ENCODE assay signal across 12 cellular contexts in genomic region chr20:21027569-21027968, GRCh38.
DNase-seq lines count a peak whose midpoint lies in the region; ATAC-seq and TF ChIP-seq lines count a peak whose summit lies in the region.
"Had no signal": no experiment of that assay in that cellular context is flagged by ENCODE, and none has a peak within 500 bp of the region (broad histone marks: within the 10 kb centered on the region; RNA-seq: fewer than 3 reads in every experiment).

No MANE protein-coding gene starts in this region.

- CTCF ChIA-PET in WTC11 (lab: Charles Lee), result interaction anchor here (0.6 to 1.9 kb wide), 24 partner anchors 9 to 493 kb away, joined by 3 to 16 read pairs (median 3); no protein-coding TSS in a partner anchor

- H3K27me3 Mint-ChIP-seq in WTC11 (ENCODE audit: low read depth), result no peaks in the 10 kb centered on the region; the same call in 1 of the 2 replicates
- H3K27me3 Mint-ChIP-seq in type B pancreatic cell, result peaks cover 10% of the 10 kb centered on the region

- no peak for TF ChIP-seq CTCF in WTC11 (IDR thresholded peaks at IDR 0.05)
- peak; percentile 57 for TF ChIP-seq CTCF in type B pancreatic cell (conservative IDR thresholded peaks at IDR 0.05)

- H3K27ac Mint-ChIP-seq in WTC11, result no peak overlapping the region
- no peak overlapping the region for H3K27ac Mint-ChIP-seq in type B pancreatic cell
- H3K27ac Mint-ChIP-seq: CD4-positive, CD25-positive, alpha-beta regulatory T cell; stimulated activated naive CD8-positive, alpha-beta T cell treated with anti-CD3 and anti-CD28 coated beads, Interleukin-15, amount 100 ng/mL, for 72 hours had no signal

- POLR2A ChIA-PET in WTC11 (lab: Charles Lee), result interaction anchor here (0.7 kb wide), 1 partner anchor 7 kb away, joined by 5 read pairs; no protein-coding TSS in a partner anchor

- H3K4me1 Mint-ChIP-seq in WTC11, result peaks cover 2% of the 10 kb centered on the region; the same call in 1 of the 2 replicates
- peaks cover 11% of the 10 kb centered on the region for H3K4me1 Mint-ChIP-seq in type B pancreatic cell (ENCODE audit: unreplicated experiment)
- H3K4me1 Mint-ChIP-seq: CD4-positive, CD25-positive, alpha-beta regulatory T cell had no signal

- ATAC-seq in WTC11 (peak; percentile 99), GM19467 (IDR thresholded peaks at IDR 0.05; ENCODE audit: unreplicated experiment) (no peak)
- ATAC-seq in activated CD4-positive, CD25-positive, alpha-beta regulatory T cell treated with anti-CD3 and anti-CD28 coated beads, Interleukin-2, amount 50 U/mL, for 24 hours, result no peak
- ATAC-seq: gastroesophageal sphincter; stimulated activated naive CD8-positive, alpha-beta T cell treated with anti-CD3 and anti-CD28 coated beads, Interleukin-15, amount 100 ng/mL, for 72 hours had no signal

- H3K4me3 Mint-ChIP-seq in WTC11 (no peak overlapping the region), type B pancreatic cell (no peak overlapping the region)
- H3K4me3 Mint-ChIP-seq: CD4-positive, CD25-positive, alpha-beta regulatory T cell; stimulated activated naive CD8-positive, alpha-beta T cell treated with anti-CD3 and anti-CD28 coated beads, Interleukin-15, amount 100 ng/mL, for 72 hours had no signal

- H3K9me3 Mint-ChIP-seq in WTC11 (no peaks in the 10 kb centered on the region), type B pancreatic cell (no peaks in the 10 kb centered on the region)
- H3K9me3 Mint-ChIP-seq: stimulated activated naive CD8-positive, alpha-beta T cell treated with anti-CD3 and anti-CD28 coated beads, Interleukin-15, amount 100 ng/mL, for 72 hours had no signal

- DNase-seq in SIG-M5 treated with dmso at 0.1 percent for 504 hours (lab: John Stamatoyannopoulos, UW; ENCODE audit: unreplicated experiment) (peak; percentile 41), SIG-M5 (lab: John Stamatoyannopoulos, UW) (no peak), LoVo (ENCODE audit: low spot score) (peak; percentile 83), WTC11 (ENCODE audit: low spot score) (peak; percentile 69), type B pancreatic cell (ENCODE audit: extremely low spot score, unreplicated experiment) (no peak), Ammon's horn (ENCODE audit: low spot score) (no peak)
- DNase-seq: CD4-positive, CD25-positive, alpha-beta regulatory T cell; NCI-H2029 treated with DMSO at 0.1 percent for 48 hours; stimulated activated naive CD8-positive, alpha-beta T cell treated with anti-CD3 and anti-CD28 coated beads, Interleukin-15, amount 100 ng/mL, for 72 hours had no signal

- no peaks in the 10 kb centered on the region for H3K36me3 Mint-ChIP-seq in WTC11
- no peaks in the 10 kb centered on the region for H3K36me3 Mint-ChIP-seq in type B pancreatic cell
- H3K36me3 Mint-ChIP-seq: CD4-positive, CD25-positive, alpha-beta regulatory T cell had no signal

TF ChIP-seq in WTC11, 78 proteins besides CTCF, POLR2A, EP300 and RAD21 (continues in another document):
- TF ChIP-seq RELA (CRISPR knock-in tag; IDR thresholded peaks at IDR 0.05; ENCODE audit: borderline replicate concordance) (no peak), AR (CRISPR knock-in tag; IDR thresholded peaks at IDR 0.05) (no peak), GRHL2 (CRISPR knock-in tag; IDR thresholded peaks at IDR 0.05; ENCODE audit: insufficient replicate concordance, severe bottlenecking) (no peak), ZNF121 (CRISPR knock-in tag; IDR thresholded peaks at IDR 0.05) (no peak), TEAD4 (CRISPR knock-in tag; IDR thresholded peaks at IDR 0.05) (no peak), ZNF232 (CRISPR knock-in tag; IDR thresholded peaks at IDR 0.05) (no peak), CREB1 (CRISPR knock-in tag; IDR thresholded peaks at IDR 0.05) (no peak), ZNF423 (CRISPR knock-in tag; IDR thresholded peaks at IDR 0.05) (no peak), ESRRA (CRISPR knock-in tag; IDR thresholded peaks at IDR 0.05; ENCODE audit: borderline replicate concordance) (no peak)
- TF ChIP-seq, protein P1, sequence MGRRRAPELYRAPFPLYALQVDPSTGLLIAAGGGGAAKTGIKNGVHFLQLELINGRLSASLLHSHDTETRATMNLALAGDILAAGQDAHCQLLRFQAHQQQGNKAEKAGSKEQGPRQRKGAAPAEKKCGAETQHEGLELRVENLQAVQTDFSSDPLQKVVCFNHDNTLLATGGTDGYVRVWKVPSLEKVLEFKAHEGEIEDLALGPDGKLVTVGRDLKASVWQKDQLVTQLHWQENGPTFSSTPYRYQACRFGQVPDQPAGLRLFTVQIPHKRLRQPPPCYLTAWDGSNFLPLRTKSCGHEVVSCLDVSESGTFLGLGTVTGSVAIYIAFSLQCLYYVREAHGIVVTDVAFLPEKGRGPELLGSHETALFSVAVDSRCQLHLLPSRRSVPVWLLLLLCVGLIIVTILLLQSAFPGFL (CRISPR knock-in tag; IDR thresholded peaks at IDR 0.05; ENCODE audit: borderline replicate concordance), result no peak
- TF ChIP-seq, protein P2, sequence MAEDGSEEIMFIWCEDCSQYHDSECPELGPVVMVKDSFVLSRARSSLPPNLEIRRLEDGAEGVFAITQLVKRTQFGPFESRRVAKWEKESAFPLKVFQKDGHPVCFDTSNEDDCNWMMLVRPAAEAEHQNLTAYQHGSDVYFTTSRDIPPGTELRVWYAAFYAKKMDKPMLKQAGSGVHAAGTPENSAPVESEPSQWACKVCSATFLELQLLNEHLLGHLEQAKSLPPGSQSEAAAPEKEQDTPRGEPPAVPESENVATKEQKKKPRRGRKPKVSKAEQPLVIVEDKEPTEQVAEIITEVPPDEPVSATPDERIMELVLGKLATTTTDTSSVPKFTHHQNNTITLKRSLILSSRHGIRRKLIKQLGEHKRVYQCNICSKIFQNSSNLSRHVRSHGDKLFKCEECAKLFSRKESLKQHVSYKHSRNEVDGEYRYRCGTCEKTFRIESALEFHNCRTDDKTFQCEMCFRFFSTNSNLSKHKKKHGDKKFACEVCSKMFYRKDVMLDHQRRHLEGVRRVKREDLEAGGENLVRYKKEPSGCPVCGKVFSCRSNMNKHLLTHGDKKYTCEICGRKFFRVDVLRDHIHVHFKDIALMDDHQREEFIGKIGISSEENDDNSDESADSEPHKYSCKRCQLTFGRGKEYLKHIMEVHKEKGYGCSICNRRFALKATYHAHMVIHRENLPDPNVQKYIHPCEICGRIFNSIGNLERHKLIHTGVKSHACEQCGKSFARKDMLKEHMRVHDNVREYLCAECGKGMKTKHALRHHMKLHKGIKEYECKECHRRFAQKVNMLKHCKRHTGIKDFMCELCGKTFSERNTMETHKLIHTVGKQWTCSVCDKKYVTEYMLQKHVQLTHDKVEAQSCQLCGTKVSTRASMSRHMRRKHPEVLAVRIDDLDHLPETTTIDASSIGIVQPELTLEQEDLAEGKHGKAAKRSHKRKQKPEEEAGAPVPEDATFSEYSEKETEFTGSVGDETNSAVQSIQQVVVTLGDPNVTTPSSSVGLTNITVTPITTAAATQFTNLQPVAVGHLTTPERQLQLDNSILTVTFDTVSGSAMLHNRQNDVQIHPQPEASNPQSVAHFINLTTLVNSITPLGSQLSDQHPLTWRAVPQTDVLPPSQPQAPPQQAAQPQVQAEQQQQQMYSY (CRISPR knock-in tag; IDR thresholded peaks at IDR 0.05), result no peak
- TF ChIP-seq, protein P3, sequence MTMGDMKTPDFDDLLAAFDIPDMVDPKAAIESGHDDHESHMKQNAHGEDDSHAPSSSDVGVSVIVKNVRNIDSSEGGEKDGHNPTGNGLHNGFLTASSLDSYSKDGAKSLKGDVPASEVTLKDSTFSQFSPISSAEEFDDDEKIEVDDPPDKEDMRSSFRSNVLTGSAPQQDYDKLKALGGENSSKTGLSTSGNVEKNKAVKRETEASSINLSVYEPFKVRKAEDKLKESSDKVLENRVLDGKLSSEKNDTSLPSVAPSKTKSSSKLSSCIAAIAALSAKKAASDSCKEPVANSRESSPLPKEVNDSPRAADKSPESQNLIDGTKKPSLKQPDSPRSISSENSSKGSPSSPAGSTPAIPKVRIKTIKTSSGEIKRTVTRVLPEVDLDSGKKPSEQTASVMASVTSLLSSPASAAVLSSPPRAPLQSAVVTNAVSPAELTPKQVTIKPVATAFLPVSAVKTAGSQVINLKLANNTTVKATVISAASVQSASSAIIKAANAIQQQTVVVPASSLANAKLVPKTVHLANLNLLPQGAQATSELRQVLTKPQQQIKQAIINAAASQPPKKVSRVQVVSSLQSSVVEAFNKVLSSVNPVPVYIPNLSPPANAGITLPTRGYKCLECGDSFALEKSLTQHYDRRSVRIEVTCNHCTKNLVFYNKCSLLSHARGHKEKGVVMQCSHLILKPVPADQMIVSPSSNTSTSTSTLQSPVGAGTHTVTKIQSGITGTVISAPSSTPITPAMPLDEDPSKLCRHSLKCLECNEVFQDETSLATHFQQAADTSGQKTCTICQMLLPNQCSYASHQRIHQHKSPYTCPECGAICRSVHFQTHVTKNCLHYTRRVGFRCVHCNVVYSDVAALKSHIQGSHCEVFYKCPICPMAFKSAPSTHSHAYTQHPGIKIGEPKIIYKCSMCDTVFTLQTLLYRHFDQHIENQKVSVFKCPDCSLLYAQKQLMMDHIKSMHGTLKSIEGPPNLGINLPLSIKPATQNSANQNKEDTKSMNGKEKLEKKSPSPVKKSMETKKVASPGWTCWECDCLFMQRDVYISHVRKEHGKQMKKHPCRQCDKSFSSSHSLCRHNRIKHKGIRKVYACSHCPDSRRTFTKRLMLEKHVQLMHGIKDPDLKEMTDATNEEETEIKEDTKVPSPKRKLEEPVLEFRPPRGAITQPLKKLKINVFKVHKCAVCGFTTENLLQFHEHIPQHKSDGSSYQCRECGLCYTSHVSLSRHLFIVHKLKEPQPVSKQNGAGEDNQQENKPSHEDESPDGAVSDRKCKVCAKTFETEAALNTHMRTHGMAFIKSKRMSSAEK (CRISPR knock-in tag; IDR thresholded peaks at IDR 0.05; ENCODE audit: borderline replicate concordance), result no peak

Comparison
In these comparisons a context has a peak if more than half of its experiments do, and no peak if none do; other contexts are left out.
1. DNase-seq: peak in SIG-M5 treated with dmso at 0.1 percent for 504 hours (single experiment), LoVo (single experiment) and WTC11 (single experiment); none in SIG-M5 (single experiment), type B pancreatic cell (single experiment) and Ammon's horn (single experiment).